ENCODE assay signal across 8 cellular contexts in the genomic region with DNA sequence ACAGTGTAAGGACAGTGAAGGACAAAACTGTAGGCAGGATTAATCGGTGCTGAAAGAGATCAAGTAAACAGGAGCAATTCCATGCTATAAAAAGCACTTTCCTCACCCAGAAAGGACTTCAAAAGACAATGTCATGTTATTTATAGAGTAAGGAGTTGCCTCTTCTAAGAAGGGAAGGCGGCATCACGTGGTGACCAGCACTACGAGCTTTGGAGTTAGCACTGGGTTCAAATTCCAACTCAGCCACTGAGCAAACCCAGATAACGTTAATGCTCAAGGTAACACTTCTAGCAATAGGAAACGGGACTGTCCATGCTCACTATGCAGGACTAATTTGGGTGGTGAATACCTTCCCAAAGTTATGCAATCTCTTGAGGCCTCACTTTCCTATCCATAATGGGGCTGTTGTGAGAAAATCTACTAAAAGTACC. TPM values are rescaled to one million over a fixed set of nuclear protein-coding genes. Genes with fewer than 3 reads are reported as not detected.
DNase-seq lines count a peak whose midpoint lies in the region; FAIRE-seq and TF ChIP-seq lines count a peak whose summit lies in the region.

No MANE protein-coding gene starts in this region.

- no peaks in the 10 kb centered on the region for H3K36me3 Mint-ChIP-seq in osteocyte (ENCODE audit: unreplicated experiment)

- H3K4me3 ChIP-seq in GM06990 (replicated peaks; ENCODE audit: low read depth, low read length) (peak overlapping the region; percentile 86), OCI-LY3 (ENCODE audit: low read length) (peak overlapping the region; percentile 98), esophagus squamous epithelium (peak overlapping the region in 3 of 4 donors; percentile 63 to 93 (median 82))

- peaks cover 3% of the 10 kb centered on the region; the same call in 1 of the 2 replicates for H3K9me3 ChIP-seq in OCI-LY3 (ENCODE audit: insufficient read depth, low read length)
- no peaks in the 10 kb centered on the region for H3K9me3 ChIP-seq in esophagus squamous epithelium

- intact Hi-C loops in esophagus squamous epithelium (cut with DNase I): no loop called here

- no peak for TF ChIP-seq POLR2A in esophagus squamous epithelium (IDR thresholded peaks at IDR 0.05)

- H3K27ac Mint-ChIP-seq in osteocyte (ENCODE audit: unreplicated experiment): peak overlapping the region; percentile 93

- H3K27me3 Mint-ChIP-seq in osteocyte (ENCODE audit: unreplicated experiment): no peaks in the 10 kb centered on the region

- peak overlapping the region; percentile 97 for H2AFZ ChIP-seq in OCI-LY3 (ENCODE audit: low read depth, low read length)

- TF ChIP-seq CTCF in GM06990 (IDR thresholded peaks at IDR 0.05; ENCODE audit: insufficient read depth, low read length, poor library complexity, severe bottlenecking): no peak
- TF ChIP-seq CTCF in OCI-LY3 (IDR thresholded peaks at IDR 0.05; ENCODE audit: low read depth, low read length): no peak
- no peak for TF ChIP-seq CTCF in esophagus squamous epithelium (IDR thresholded peaks at IDR 0.05)
- no peak for TF ChIP-seq CTCF in osteocyte (IDR thresholded peaks at IDR 0.05)

- H3K27ac ChIP-seq in OCI-LY3 (ENCODE audit: low read length) (peak overlapping the region; percentile 78), esophagus squamous epithelium (peak overlapping the region in 3 of 4 donors; percentile 81 to 94 (median 92))

- H4K20me1 ChIP-seq in OCI-LY3 (ENCODE audit: insufficient read depth, low read length): peaks cover 13% of the 10 kb centered on the region

- peak overlapping the region; percentile 86 for H3K9ac ChIP-seq in OCI-LY3 (ENCODE audit: low read length)

- peaks cover 35% of the 10 kb centered on the region for H3K79me2 ChIP-seq in OCI-LY3 (ENCODE audit: low read length)

- no peaks in the 10 kb centered on the region for H3K9me3 Mint-ChIP-seq in osteocyte (ENCODE audit: unreplicated experiment)

- WGBS in esophagus squamous epithelium, 2 donors: 33 to 45% methylated on average over 5 to 6 of the region's 6 CpGs

- no peak for DNase-seq in GM06990 (ENCODE audit: extremely low read depth, insufficient read length)
- DNase-seq in esophagus squamous epithelium (lab: John Stamatoyannopoulos, UW): no peak
- DNase-seq in osteocyte (ENCODE audit: extremely low spot score, unreplicated experiment): no peak
- no peak for DNase-seq in cerebellar cortex (ENCODE audit: low spot score)
- no peak for DNase-seq in activated CD8-positive, alpha-beta memory T cell treated with anti-CD3 and anti-CD28 coated beads for 24 hours
- no peak for DNase-seq in RCC 7860 (ENCODE audit: low spot score)
- no peak for DNase-seq in AML-193 (lab: John Stamatoyannopoulos, UW)

- peak overlapping the region; percentile 91 for H3K4me3 Mint-ChIP-seq in osteocyte (ENCODE audit: unreplicated experiment)

- H3K4me2 ChIP-seq in OCI-LY3 (ENCODE audit: low read length): peak overlapping the region; percentile 85

- FAIRE-seq in RCC 7860 (lab: Jason Lieb, UNC): no peak

- H3K27me3 ChIP-seq in GM06990 (replicated peaks; ENCODE audit: control insufficient read depth, insufficient read depth, low read length) (no peaks in the 10 kb centered on the region), OCI-LY3 (ENCODE audit: low read depth, low read length) (no peaks in the 10 kb centered on the region), esophagus squamous epithelium (no peaks in the 10 kb centered on the region)

- peaks cover 24% of the 10 kb centered on the region for H3K4me1 Mint-ChIP-seq in osteocyte (ENCODE audit: unreplicated experiment)

- no peaks in the 10 kb centered on the region for H3K36me3 ChIP-seq in GM06990 (ENCODE audit: control insufficient read depth, insufficient read depth, low read length)
- no peaks in the 10 kb centered on the region for H3K36me3 ChIP-seq in OCI-LY3 (replicated peaks; ENCODE audit: low read depth, low read length)
- H3K36me3 ChIP-seq in esophagus squamous epithelium: no peaks in the 10 kb centered on the region

- H3K4me1 ChIP-seq in OCI-LY3 (ENCODE audit: low read length) (peaks cover 27% of the 10 kb centered on the region), esophagus squamous epithelium (peaks cover 0 to 23% (median 4%) of the 10 kb centered on the region in 3 donors)

RNA-seq across cellular contexts. Expression of a gene that starts 0.7 kb away (rescaled TPM):
- total RNA-seq in esophagus squamous epithelium (10 to 100 TPM in 1 of 4 donors, 1 to 10 TPM in 3; 5.8 to 12.6 (median 7.9) TPM), osteocyte (6.6 and 7.4 TPM in 2 replicates)

RNA-seq across cellular contexts. Expression of a gene that starts 55.6 kb away (rescaled TPM):
- total RNA-seq in esophagus squamous epithelium (10 to 100 TPM in 1 of 4 donors, 1 to 10 TPM in 3; 4.2 to 13.4 (median 8.6) TPM), osteocyte (9.8 and 9.9 TPM in 2 replicates)
